ENCODE assay signal across 12 cellular contexts in the genomic region with DNA sequence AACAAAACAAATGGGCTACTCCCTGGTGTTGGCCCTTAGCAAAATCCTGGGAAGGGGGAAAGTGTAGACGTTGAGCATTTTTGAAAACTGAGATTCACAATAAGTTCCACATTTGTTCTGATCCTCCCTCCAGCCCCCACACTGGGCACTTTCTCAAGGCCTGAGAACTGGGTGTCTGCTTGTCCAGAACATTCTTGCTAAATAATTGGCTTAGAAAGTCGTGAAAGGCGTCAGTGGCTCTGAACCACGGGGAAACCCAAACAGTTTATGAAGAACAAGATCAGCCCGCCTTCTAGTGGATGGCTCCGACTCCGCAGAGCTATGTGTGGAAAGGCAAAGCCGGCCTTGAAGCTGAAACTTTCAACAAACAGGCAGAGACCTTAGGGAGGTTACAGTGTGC.
A peak's percentile ranks its signal among the peaks of the same experiment; 100 is the strongest.
DNase-seq lines count a peak whose midpoint lies in the region; TF ChIP-seq lines count a peak whose summit lies in the region.
"Had no signal": no experiment of that assay in that cellular context is flagged by ENCODE, and none has a peak within 500 bp of the region (broad histone marks: within the 10 kb centered on the region; RNA-seq: fewer than 3 reads in every experiment).

No MANE protein-coding gene starts in this region.

- H3K36me3 ChIP-seq in adrenal gland (replicated peaks in 1 of 2) (no peaks in the 10 kb centered on the region), cardiac muscle cell (no peaks in the 10 kb centered on the region), SK-N-SH (replicated peaks in 1 of 2; ENCODE audit: control insufficient read depth in 1 of 2, insufficient read depth in 2 of 2, low read length in 1 of 2) (no peaks in the 10 kb centered on the region)

- H4K20me1 ChIP-seq in SK-N-SH (ENCODE audit: insufficient read depth): no peaks in the 10 kb centered on the region

- no peaks in the 10 kb centered on the region for H3K27me3 Mint-ChIP-seq in nephron progenitor cell (ENCODE audit: low read depth, poor library complexity)

- peaks cover 41% of the 10 kb centered on the region for H3K4me1 Mint-ChIP-seq in nephron progenitor cell

- H3K27ac Mint-ChIP-seq in nephron progenitor cell: peak overlapping the region; percentile 87
- H3K27ac Mint-ChIP-seq: activated CD8-positive, alpha-beta T cell treated with anti-CD3 and anti-CD28 coated beads, Interleukin-2, amount 10 ng/mL, durations not matched to agents 7 days and 5 days had no signal

- CTCF ChIA-PET in SK-N-SH (lab: Yijun Ruan, JAX): interaction anchor here (1.5 kb wide), 1 partner anchor 16 kb away, joined by 4 read pairs; no protein-coding TSS in a partner anchor

- no peak overlapping the region for H3K4me2 ChIP-seq in SK-N-SH

- H2AFZ ChIP-seq in SK-N-SH (ENCODE audit: low read depth): no peak overlapping the region

- H3K27me3 ChIP-seq in adrenal gland (no peaks in the 10 kb centered on the region), cardiac muscle cell (no peaks in the 10 kb centered on the region), SK-N-SH (ENCODE audit: insufficient read depth) (no peaks in the 10 kb centered on the region)

- 34 to 38% (median 35%) methylated on average over 8 of the region's 8 CpGs for WGBS in adrenal gland, 4 donors
- 81% methylated on average over 8 of the region's 8 CpGs for WGBS in SK-N-SH (ENCODE audit: low lambda C conversion rate)

- peaks cover 10% of the 10 kb centered on the region for H3K79me2 ChIP-seq in SK-N-SH (ENCODE audit: insufficient read depth)

- H3K9me3 ChIP-seq in adrenal gland (replicated peaks in 1 of 3) (no peaks in the 10 kb centered on the region), cardiac muscle cell (ENCODE audit: low read depth) (no peaks in the 10 kb centered on the region), SK-N-SH (no peaks in the 10 kb centered on the region)

- H3K27ac ChIP-seq in adrenal gland: peak overlapping the region in 2 of 5 donors; percentile 28 to 48
- no peak overlapping the region for H3K27ac ChIP-seq in cardiac muscle cell
- H3K27ac ChIP-seq in SK-N-SH (ENCODE audit: low read depth in 2 of 2, low read length in 1 of 2): no peak overlapping the region

- peaks cover 24% of the 10 kb centered on the region for H3K36me3 Mint-ChIP-seq in nephron progenitor cell (ENCODE audit: low read depth)

- no peak for TF ChIP-seq RAD21 in SK-N-SH (IDR thresholded peaks at IDR 0.05; ENCODE audit: low read length)

- no peak overlapping the region for H3K4me3 ChIP-seq in adrenal gland
- no peak overlapping the region for H3K4me3 ChIP-seq in cardiac muscle cell
- no peak overlapping the region for H3K4me3 ChIP-seq in SK-N-SH (ENCODE audit: low read depth in 2 of 2, low read length in 1 of 2)

- no peak overlapping the region for H3K4me3 Mint-ChIP-seq in nephron progenitor cell
- H3K4me3 Mint-ChIP-seq: activated CD8-positive, alpha-beta T cell treated with anti-CD3 and anti-CD28 coated beads, Interleukin-2, amount 10 ng/mL, durations not matched to agents 7 days and 5 days had no signal

- H3K9me2 ChIP-seq in SK-N-SH: no peaks in the 10 kb centered on the region

- peaks cover 19% of the 10 kb centered on the region for H3F3A ChIP-seq in SK-N-SH (replicated peaks; ENCODE audit: insufficient read depth)

- H3K9ac ChIP-seq in SK-N-SH: no peak overlapping the region

- TF ChIP-seq CTCF in adrenal gland (IDR thresholded peaks at IDR 0.05) (peak in 3 of 6 experiments; percentile 3 to 42 (median 36)), cardiac muscle cell (IDR thresholded peaks at IDR 0.05; ENCODE audit: low read depth, low read length) (peak; percentile 37), nephron progenitor cell (IDR thresholded peaks at IDR 0.05) (no peak), SK-N-SH (IDR thresholded peaks at IDR 0.05) (no peak)

- H3K9me3 Mint-ChIP-seq in nephron progenitor cell: peaks cover 24% of the 10 kb centered on the region

- peak in 6 of 7 donors; percentile 24 to 79 (median 41) for DNase-seq in adrenal gland
- peak in 1 of 2 donors; percentile 73 for DNase-seq in cardiac muscle cell (ENCODE audit: low read depth in 1 of 2, low spot score in 1 of 2)
- DNase-seq in nephron progenitor cell: no peak
- DNase-seq in ureter (ENCODE audit: low spot score): peak; percentile 61
- no peak for DNase-seq in stimulated activated CD4-positive, alpha-beta T cell treated with anti-CD3 and anti-CD28 coated beads, Interleukin-2, amount 100 ng/mL, for 48 hours
- DNase-seq in SK-N-SH: no peak
- no peak for DNase-seq in activated naive CD4-positive, alpha-beta T cell treated with Interleukin-2 at 50 U/mL for 16 hours
- DNase-seq in NOMO-1 (lab: John Stamatoyannopoulos, UW; ENCODE audit: unreplicated experiment in 2 of 2): no peak
- DNase-seq: activated CD8-positive, alpha-beta T cell treated with anti-CD3 and anti-CD28 coated beads, Interleukin-2, amount 10 ng/mL, durations not matched to agents 7 days and 5 days; cerebellar nuclear complex; GF-D8; islet precursor cell had no signal

- no peak for TF ChIP-seq POLR2A in adrenal gland (IDR thresholded peaks at IDR 0.05)

- H3K4me1 ChIP-seq in adrenal gland (replicated peaks in 1 of 2): no peaks in the 10 kb centered on the region
- peaks cover 6% of the 10 kb centered on the region for H3K4me1 ChIP-seq in cardiac muscle cell (ENCODE audit: low read depth)
- H3K4me1 ChIP-seq in SK-N-SH (ENCODE audit: control insufficient read depth in 1 of 2, insufficient read depth in 2 of 2, low read depth in 1 of 2, low read length in 1 of 2): peaks cover 6 to 12% of the 10 kb centered on the region in 2 experiments

- POLR2A ChIA-PET in SK-N-SH (lab: Yijun Ruan, JAX): no interaction called here

- intact Hi-C loops in adrenal gland (cut with DNase I): no loop called here

- TF ChIP-seq EP300 in SK-N-SH (IDR thresholded peaks at IDR 0.05; ENCODE audit: borderline replicate concordance in 1 of 2, low read depth in 1 of 2, low read length in 1 of 2): no peak

TF ChIP-seq in SK-N-SH, 30 proteins besides CTCF, POLR2A, EP300 and RAD21:
- TF ChIP-seq CHD2 (IDR thresholded peaks at IDR 0.05; ENCODE audit: low read length, partially characterized antibody) (no peak), JUND (IDR thresholded peaks at IDR 0.05) (no peak), SIN3A (IDR thresholded peaks at IDR 0.05; ENCODE audit: borderline replicate concordance, low read depth, low read length) (no peak), POLR2AphosphoS5 (IDR thresholded peaks at IDR 0.05; ENCODE audit: low read depth, low read length) (no peak), TEAD4 (IDR thresholded peaks at IDR 0.05; ENCODE audit: borderline replicate concordance, insufficient read depth) (no peak), SMC3 (IDR thresholded peaks at IDR 0.05; ENCODE audit: low read depth, low read length) (no peak)
- TF ChIP-seq, protein P1, sequence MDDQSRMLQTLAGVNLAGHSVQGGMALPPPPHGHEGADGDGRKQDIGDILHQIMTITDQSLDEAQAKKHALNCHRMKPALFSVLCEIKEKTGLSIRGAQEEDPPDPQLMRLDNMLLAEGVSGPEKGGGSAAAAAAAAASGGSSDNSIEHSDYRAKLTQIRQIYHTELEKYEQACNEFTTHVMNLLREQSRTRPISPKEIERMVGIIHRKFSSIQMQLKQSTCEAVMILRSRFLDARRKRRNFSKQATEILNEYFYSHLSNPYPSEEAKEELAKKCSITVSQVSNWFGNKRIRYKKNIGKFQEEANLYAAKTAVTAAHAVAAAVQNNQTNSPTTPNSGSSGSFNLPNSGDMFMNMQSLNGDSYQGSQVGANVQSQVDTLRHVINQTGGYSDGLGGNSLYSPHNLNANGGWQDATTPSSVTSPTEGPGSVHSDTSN (IDR thresholded peaks at IDR 0.05): no peak

Comparison
In these comparisons a context has a peak if more than half of its experiments do, and no peak if none do; other contexts are left out.
1. DNase-seq: peak in adrenal gland (6 of 7) and ureter (single experiment); none in nephron progenitor cell (single experiment), stimulated activated CD4-positive, alpha-beta T cell treated with anti-CD3 and anti-CD28 coated beads, Interleukin-2, amount 100 ng/mL, for 48 hours (0 of 2), SK-N-SH (single experiment), activated naive CD4-positive, alpha-beta T cell treated with Interleukin-2 at 50 U/mL for 16 hours (single experiment) and NOMO-1 (0 of 2).